18 cellular contexts compared by ENCODE assay signal in genomic region chr7:155791836-155792235, GRCh38. TPM values are rescaled to one million over a fixed set of nuclear protein-coding genes. Genes with fewer than 3 reads are reported as not detected.
DNase-seq lines count a peak whose midpoint lies in the region; ATAC-seq, FAIRE-seq and TF ChIP-seq lines count a peak whose summit lies in the region.
"Had no signal": no experiment of that assay in that cellular context is flagged by ENCODE, and none has a peak within 500 bp of the region (broad histone marks: within the 10 kb centered on the region; RNA-seq: fewer than 3 reads in every experiment).

No MANE protein-coding gene starts in this region.

- CTCF ChIA-PET in A673 (lab: Charles Lee) = interaction anchor here (0.7 kb wide), 1 partner anchor 22 kb away, joined by 4 read pairs; no protein-coding TSS in a partner anchor

- BruUV-seq in A673 (replicated peaks; lab: Mats Ljungman, UMichigan) = no TSS peak

- no peak for ATAC-seq in HG02678 (IDR thresholded peaks at IDR 0.05; ENCODE audit: unreplicated experiment)
- ATAC-seq: Panc1 had no signal

- H3K27me3 ChIP-seq in A673 (replicated peaks; ENCODE audit: insufficient read depth, low read depth, low read length, poor library complexity) = no peaks in the 10 kb centered on the region

- H3K27ac ChIP-seq in A673 (ENCODE audit: low read depth, low read length, poor library complexity, severe bottlenecking) = no peak overlapping the region
- H3K27ac ChIP-seq: 22Rv1, SJSA1 had no signal

- H3K36me3 ChIP-seq in A673 (ENCODE audit: insufficient read depth, low read length, poor library complexity, severe bottlenecking) = no peaks in the 10 kb centered on the region
- H3K36me3 ChIP-seq: SJSA1 had no signal

- TF ChIP-seq CTCF in A673 (conservative IDR thresholded peaks at IDR 0.05; ENCODE audit: low read depth, low read length) (no peak), fibroblast of villous mesenchyme (IDR thresholded peaks at IDR 0.05; ENCODE audit: insufficient read depth, low read depth, low read length) (no peak)

- POLR2A ChIA-PET in A673 (lab: Charles Lee; ENCODE audit: low non-redundant PET) = no interaction called here

- no peak overlapping the region for H3K4me3 ChIP-seq in A673 (ENCODE audit: low read depth, low read length, poor library complexity, severe bottlenecking)
- H3K4me3 ChIP-seq in fibroblast of villous mesenchyme (ENCODE audit: low read depth, low read length) = no peak overlapping the region
- H3K4me3 ChIP-seq: SJSA1 had no signal

- DNase-seq in DMS 273 (lab: John Stamatoyannopoulos, UW; ENCODE audit: unreplicated experiment) (peak; percentile 50), DMS 273 treated with DMSO at 0.1 percent for 48 hours (lab: John Stamatoyannopoulos, UW) (no peak), A673 (ENCODE audit: low spot score) (peak; percentile 21), HTR-8/SVneo (ENCODE audit: insufficient read length, low spot score) (no peak), fibroblast of villous mesenchyme (ENCODE audit: low read depth) (peak; percentile 15), NCI-H748 treated with DMSO at 0.1 percent for 48 hours (lab: John Stamatoyannopoulos, UW) (no peak)
- no peak for DNase-seq in stimulated activated CD4-positive, alpha-beta T cell treated with anti-CD3 and anti-CD28 coated beads, Interleukin-1b, Interleukin-23, amount 100 ng/mL, for 48 hours
- DNase-seq: COR-L47, H9, MM.1S, NCI-H1092, NCI-H2227 treated with DMSO at 0.1 percent for 48 hours had no signal

- peak; percentile 48 for FAIRE-seq in HTR-8/SVneo (lab: Jason Lieb, UNC)

- H3K9me3 ChIP-seq in A673 (ENCODE audit: low read depth, low read length, poor library complexity, severe bottlenecking) = no peaks in the 10 kb centered on the region

- no peaks in the 10 kb centered on the region for H3K4me1 ChIP-seq in A673 (ENCODE audit: insufficient read depth, low read length, poor library complexity, severe bottlenecking)

- intact Hi-C loops in A673 (cut with micrococcal nuclease; ENCODE audit: unreplicated experiment) = no loop called here

RNA-seq across cellular contexts. Expression of gene SHH, which starts 20.4 kb away (rescaled TPM):
- total RNA-seq in A673 (2021) = not detected in 2 replicates
- not detected in 2 replicates for total RNA-seq in fibroblast of villous mesenchyme
- total RNA-seq: B cell, LHCN-M2, SJSA1 had no signal

Comparison
In these comparisons a context has a peak if more than half of its experiments do, and no peak if none do; other contexts are left out.
1. DNase-seq: peak in DMS 273 (single experiment), A673 (single experiment) and fibroblast of villous mesenchyme (single experiment); none in DMS 273 treated with DMSO at 0.1 percent for 48 hours (single experiment), HTR-8/SVneo (single experiment), stimulated activated CD4-positive, alpha-beta T cell treated with anti-CD3 and anti-CD28 coated beads, Interleukin-1b, Interleukin-23, amount 100 ng/mL, for 48 hours (single experiment) and NCI-H748 treated with DMSO at 0.1 percent for 48 hours (single experiment).